ENCODE assay signal across 10 cellular contexts in the genomic region with DNA sequence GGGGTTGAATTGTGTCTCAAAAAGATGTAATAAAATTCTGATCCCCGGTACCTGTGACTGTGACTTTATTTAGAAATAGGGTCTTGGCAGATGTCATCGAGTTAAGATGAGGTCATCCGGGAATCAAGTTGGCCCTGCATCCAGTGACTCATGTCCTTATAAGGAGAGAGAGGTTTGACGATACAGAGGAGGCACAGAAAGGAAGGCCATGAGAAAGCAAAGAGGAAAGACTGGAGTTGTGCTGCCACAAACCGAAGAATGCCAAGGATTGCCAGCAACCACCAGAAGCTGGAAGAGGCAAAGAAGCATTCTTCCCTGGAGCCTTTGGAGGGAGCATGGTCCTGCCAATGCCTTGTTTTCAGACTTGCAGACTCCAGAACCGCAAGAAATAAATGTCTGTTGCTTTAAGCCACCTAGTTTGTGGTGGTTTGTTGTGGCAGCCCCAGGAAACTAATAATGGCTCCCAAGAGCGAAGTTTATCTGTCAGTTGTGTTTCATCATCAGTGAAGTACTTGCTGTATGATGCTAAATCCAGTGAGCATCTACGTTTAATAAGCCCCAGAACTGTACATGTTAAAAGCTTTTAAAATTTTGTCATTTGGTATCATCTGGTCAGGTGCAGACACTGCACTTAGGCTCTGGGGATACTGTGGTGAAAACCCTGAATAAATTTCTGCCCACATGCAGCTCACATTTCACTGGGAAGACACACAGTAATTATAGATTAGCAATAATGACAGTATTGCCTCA.
DNase-seq lines count a peak whose midpoint lies in the region; ATAC-seq and TF ChIP-seq lines count a peak whose summit lies in the region.
"Had no signal": no experiment of that assay in that cellular context is flagged by ENCODE, and none has a peak within 500 bp of the region (broad histone marks: within the 10 kb centered on the region; RNA-seq: fewer than 3 reads in every experiment).

No MANE protein-coding gene starts in this region.

- intact Hi-C loops in OCI-LY7 (cut with micrococcal nuclease; ENCODE audit: unreplicated experiment) = no loop called here

- H2AK5ac ChIP-seq in mesenchymal stem cell (ENCODE audit: low read length, severe bottlenecking) = peak overlapping the region; percentile 76

- H3K4me1 ChIP-seq in mesenchymal stem cell (ENCODE audit: control insufficient read depth, insufficient read depth, low read depth, low read length) = peaks cover 15% of the 10 kb centered on the region
- H3K4me1 ChIP-seq in OCI-LY7 (ENCODE audit: insufficient read depth, low read length, poor library complexity, severe bottlenecking) = no peaks in the 10 kb centered on the region

- 76% methylated on average over 8 of the region's 8 CpGs for WGBS in mesenchymal stem cell

- POLR2A ChIA-PET in BJ (lab: Charles Lee) (no interaction called here), HEK293T (lab: Yijun Ruan, JAX) (interaction anchor here (1.2 kb wide), 1 partner anchor 14 kb away, joined by 4 read pairs; no protein-coding TSS in a partner anchor), OCI-LY7 (lab: Charles Lee) (interaction anchor here (1.0 kb wide), 1 partner anchor 30 kb away, joined by 3 read pairs; no protein-coding TSS in a partner anchor)

- no peaks in the 10 kb centered on the region for H3K79me2 ChIP-seq in OCI-LY7 (ENCODE audit: insufficient read depth, low read depth, low read length)

- H2AFZ ChIP-seq in mesenchymal stem cell (ENCODE audit: low read depth, low read length) (no peak overlapping the region), OCI-LY7 (ENCODE audit: low read length) (no peak overlapping the region)

- no peaks in the 10 kb centered on the region for H3K9me2 ChIP-seq in OCI-LY7 (ENCODE audit: insufficient read depth, low read length)

- no peak overlapping the region for H2BK5ac ChIP-seq in mesenchymal stem cell (ENCODE audit: low read depth, low read length, poor library complexity, severe bottlenecking)

- H2BK12ac ChIP-seq in mesenchymal stem cell (ENCODE audit: low read length in 2 of 2) = no peak overlapping the region

- H2BK120ac ChIP-seq in mesenchymal stem cell (ENCODE audit: low read depth, low read length) = no peak overlapping the region

- no peaks in the 10 kb centered on the region for H4K20me1 ChIP-seq in OCI-LY7 (ENCODE audit: insufficient read depth, low read length)

- peak overlapping the region; percentile 70 for H3K9ac ChIP-seq in mesenchymal stem cell (ENCODE audit: low read length)

- no peak overlapping the region for H3K4me3 ChIP-seq in BJ (ENCODE audit: low read depth, low read length)
- peak overlapping the region in 1 of 2 experiments; percentile 64 for H3K4me3 ChIP-seq in mesenchymal stem cell (ENCODE audit: insufficient read depth in 1 of 2, low read depth in 1 of 2, low read length in 2 of 2)
- no peak overlapping the region for H3K4me3 ChIP-seq in OCI-LY7 (ENCODE audit: low read depth, low read length, poor library complexity, severe bottlenecking)
- H3K4me3 ChIP-seq: upper lobe of left lung had no signal

- H3K27me3 ChIP-seq in BJ (ENCODE audit: control insufficient read depth, insufficient read depth, low read length) (no peaks in the 10 kb centered on the region), mesenchymal stem cell (ENCODE audit: control insufficient read depth in 1 of 2, insufficient read depth in 1 of 2, low read length in 2 of 2) (no peaks in the 10 kb centered on the region)
- H3K27me3 ChIP-seq: upper lobe of left lung had no signal

- no peak overlapping the region for H4K91ac ChIP-seq in mesenchymal stem cell (ENCODE audit: low read length)

- H3K9me3 ChIP-seq in mesenchymal stem cell (ENCODE audit: control insufficient read depth, low read length) = no peaks in the 10 kb centered on the region
- H3K9me3 ChIP-seq in OCI-LY7 (ENCODE audit: low read length) = no peaks in the 10 kb centered on the region
- H3K9me3 ChIP-seq: upper lobe of left lung had no signal

- H3K27ac ChIP-seq in mesenchymal stem cell (ENCODE audit: low read length, poor library complexity, severe bottlenecking) (peak overlapping the region; percentile 70), OCI-LY7 (ENCODE audit: low read depth, low read length, poor library complexity, severe bottlenecking) (no peak overlapping the region)
- H3K27ac ChIP-seq: upper lobe of left lung had no signal

- H3K79me1 ChIP-seq in mesenchymal stem cell (replicated peaks; ENCODE audit: low read length, poor library complexity, severe bottlenecking) = peaks cover 18% of the 10 kb centered on the region

- H3K4me2 ChIP-seq in mesenchymal stem cell (ENCODE audit: low read length, poor library complexity, severe bottlenecking) = no peak overlapping the region
- no peak overlapping the region for H3K4me2 ChIP-seq in OCI-LY7 (ENCODE audit: low read length)

- H3K36me3 ChIP-seq in BJ (ENCODE audit: control insufficient read depth, insufficient read depth, low read length) = peaks cover 5% of the 10 kb centered on the region
- H3K36me3 ChIP-seq in mesenchymal stem cell (ENCODE audit: control insufficient read depth in 1 of 2, insufficient read depth in 2 of 2, low read depth in 1 of 2, low read length in 2 of 2) = peaks cover 0 to 6% of the 10 kb centered on the region in 2 experiments
- H3K36me3 ChIP-seq in OCI-LY7 (ENCODE audit: insufficient read depth, low read length) = no peaks in the 10 kb centered on the region
- H3K36me3 ChIP-seq: upper lobe of left lung had no signal

- no peak overlapping the region for H3K14ac ChIP-seq in mesenchymal stem cell (ENCODE audit: low read length in 2 of 2)

- DNase-seq in BJ (ENCODE audit: low read depth) (peak; percentile 43), HEK293T (ENCODE audit: extremely low spot score) (peak; percentile 76), astrocyte of the hippocampus (ENCODE audit: low read depth, low spot score) (peak; percentile 98), mesenchymal stem cell (peak; percentile 42), DMS79 (lab: John Stamatoyannopoulos, UW) (no peak), OCI-LY7 (ENCODE audit: low spot score) (no peak)
- no peak for DNase-seq in stimulated activated CD4-positive, alpha-beta T cell treated with anti-CD3 and anti-CD28 coated beads, Interleukin-4, amount 100 ng/mL, for 4 hours
- DNase-seq: MM.1S had no signal

- peak overlapping the region in 1 of 2 experiments; percentile 18 for H3K18ac ChIP-seq in mesenchymal stem cell (ENCODE audit: low read depth in 1 of 2, low read length in 2 of 2)

- H4K8ac ChIP-seq in mesenchymal stem cell (ENCODE audit: low read length) = no peak overlapping the region

- CTCF ChIA-PET in BJ (lab: Yijun Ruan, JAX) (interaction anchor here (0.6 to 1.0 kb wide), 2 partner anchors 11 to 197 kb away, joined by 3 read pairs; no protein-coding TSS in a partner anchor), HEK293T (lab: Yijun Ruan, JAX) (no interaction called here), OCI-LY7 (lab: Charles Lee; ENCODE audit: unreplicated experiment) (no interaction called here)

- no peak overlapping the region for H3K23ac ChIP-seq in mesenchymal stem cell (ENCODE audit: low read length in 2 of 2)

- no peak for TF ChIP-seq CTCF in BJ (IDR thresholded peaks at IDR 0.05; ENCODE audit: insufficient read depth, low read depth, low read length)
- no peak for TF ChIP-seq CTCF in OCI-LY7 (conservative IDR thresholded peaks at IDR 0.05; ENCODE audit: low read length)

- ATAC-seq in GM21576 (IDR thresholded peaks at IDR 0.05; ENCODE audit: unreplicated experiment) = no peak

- no peak overlapping the region for H2BK15ac ChIP-seq in mesenchymal stem cell (ENCODE audit: low read depth, poor library complexity, severe bottlenecking)

- no TSS peak for BruUV-seq in OCI-LY7 (replicated peaks; lab: Mats Ljungman, UMichigan)

- no peak overlapping the region for H3K4ac ChIP-seq in mesenchymal stem cell (ENCODE audit: low read depth in 1 of 2, low read length in 2 of 2)

TF ChIP-seq in HEK293T, 16 proteins besides CTCF, POLR2A, EP300 and RAD21:
- TF ChIP-seq SUZ12 (IDR thresholded peaks at IDR 0.05) (no peak), ARNT (IDR thresholded peaks at IDR 0.05) (no peak), SP1 (IDR thresholded peaks at IDR 0.05) (no peak), LEF1 (IDR thresholded peaks at IDR 0.05; ENCODE audit: borderline replicate concordance) (no peak), HDGF (IDR thresholded peaks at IDR 0.05; ENCODE audit: borderline replicate concordance) (no peak), NFRKB (IDR thresholded peaks at IDR 0.05) (no peak), TARDBP (IDR thresholded peaks at IDR 0.05) (no peak), BHLHE40 (IDR thresholded peaks at IDR 0.05; ENCODE audit: borderline replicate concordance) (no peak), CTBP1 (IDR thresholded peaks at IDR 0.05; ENCODE audit: borderline replicate concordance) (no peak), FOXM1 (IDR thresholded peaks at IDR 0.05; ENCODE audit: borderline replicate concordance) (no peak), L3MBTL2 (conservative IDR thresholded peaks at IDR 0.05) (no peak), FOXA1 (IDR thresholded peaks at IDR 0.05) (no peak), ZNF384 (IDR thresholded peaks at IDR 0.05) (no peak), FOXK2 (IDR thresholded peaks at IDR 0.05) (no peak), ELF4 (IDR thresholded peaks at IDR 0.05) (no peak)
- TF ChIP-seq, protein P1, sequence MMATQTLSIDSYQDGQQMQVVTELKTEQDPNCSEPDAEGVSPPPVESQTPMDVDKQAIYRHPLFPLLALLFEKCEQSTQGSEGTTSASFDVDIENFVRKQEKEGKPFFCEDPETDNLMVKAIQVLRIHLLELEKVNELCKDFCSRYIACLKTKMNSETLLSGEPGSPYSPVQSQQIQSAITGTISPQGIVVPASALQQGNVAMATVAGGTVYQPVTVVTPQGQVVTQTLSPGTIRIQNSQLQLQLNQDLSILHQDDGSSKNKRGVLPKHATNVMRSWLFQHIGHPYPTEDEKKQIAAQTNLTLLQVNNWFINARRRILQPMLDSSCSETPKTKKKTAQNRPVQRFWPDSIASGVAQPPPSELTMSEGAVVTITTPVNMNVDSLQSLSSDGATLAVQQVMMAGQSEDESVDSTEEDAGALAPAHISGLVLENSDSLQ (IDR thresholded peaks at IDR 0.05) = no peak

Comparison
In these comparisons a context has a peak if more than half of its experiments do, and no peak if none do; other contexts are left out.
1. DNase-seq: peak in BJ (single experiment), HEK293T (single experiment), astrocyte of the hippocampus (single experiment) and mesenchymal stem cell (single experiment); none in DMS79 (single experiment), OCI-LY7 (single experiment) and stimulated activated CD4-positive, alpha-beta T cell treated with anti-CD3 and anti-CD28 coated beads, Interleukin-4, amount 100 ng/mL, for 4 hours (0 of 2).